15 cellular contexts compared by ENCODE assay signal in genomic region chr12:72094490-72094889, GRCh38.
"Had no signal": no experiment of that assay in that cellular context is flagged by ENCODE, and none has a peak within 500 bp of the region (broad histone marks: within the 10 kb centered on the region; RNA-seq: fewer than 3 reads in every experiment).

No MANE protein-coding gene starts in this region.

- H3K4me3 ChIP-seq: ovary, psoas muscle, right atrium auricular region, tibial artery had no signal

- H3K27ac ChIP-seq: ovary, psoas muscle, right atrium auricular region, tibial artery, WERI-Rb-1 had no signal

- DNase-seq: activated CD4-positive, alpha-beta T cell treated with anti-CD3 and anti-CD28 coated beads, Interleukin-2, amount 50 U/mL, for 1 hour; activated CD4-positive, CD25-positive, alpha-beta regulatory T cell treated with anti-CD3 and anti-CD28 coated beads, Interleukin-2, amount 50 U/mL, for 72 hours; activated CD8-positive, alpha-beta memory T cell treated with anti-CD3 and anti-CD28 coated beads, Interleukin-2, amount 50 U/mL, for 4 hours; activated naive CD4-positive, alpha-beta T cell treated with Interleukin-2 at 50 U/mL for 16 hours; activated naive CD8-positive, alpha-beta T cell treated with anti-CD3 and anti-CD28 coated beads for 36 hours; activated T-cell treated with anti-CD3 and anti-CD28 coated beads, Interleukin-2, amount 50 U/mL, for 4 hours; effector CD4-positive, alpha-beta T cell; foreskin fibroblast; left colon; ovary; psoas muscle; substantia nigra; tibial artery; WERI-Rb-1 had no signal

- ATAC-seq: activated T-cell treated with anti-CD3 and anti-CD28 coated beads, Interleukin-2, amount 50 U/mL, for 4 hours; left colon; psoas muscle had no signal

- H3K27me3 ChIP-seq: ovary, right atrium auricular region, tibial artery had no signal
